10 cellular contexts compared by ENCODE assay signal in genomic region chr14:82153689-82154088, GRCh38.
"Had no signal": no experiment of that assay in that cellular context is flagged by ENCODE, and none has a peak within 500 bp of the region (broad histone marks: within the 10 kb centered on the region; RNA-seq: fewer than 3 reads in every experiment).

No MANE protein-coding gene starts in this region.

- H3K4me1 ChIP-seq: HAP-1 had no signal

- H2AFZ ChIP-seq: GM23248 had no signal

- DNase-seq: GM23248, GOT3, H7, HFFc6, IMR-90, KG1 had no signal

- H3K9ac ChIP-seq: GM23248 had no signal

- ATAC-seq: HCT116, K562 had no signal

- FAIRE-seq: HTR-8/SVneo, K562 had no signal

- H3K4me3 ChIP-seq: GM23248, HAP-1, K562 had no signal

- H3K36me3 ChIP-seq: HAP-1 had no signal

- H3K27ac ChIP-seq: GM23248 had no signal

- H3K9me3 ChIP-seq: HAP-1 had no signal
